ENCODE assay signal across 23 cellular contexts in genomic region chr6:46312657-46313056, GRCh38.
DNase-seq lines count a peak whose midpoint lies in the region; ATAC-seq and TF ChIP-seq lines count a peak whose summit lies in the region.
"Had no signal": no experiment of that assay in that cellular context is flagged by ENCODE, and none has a peak within 500 bp of the region (broad histone marks: within the 10 kb centered on the region; RNA-seq: fewer than 3 reads in every experiment).

No MANE protein-coding gene starts in this region.

- no peak for TF ChIP-seq EP300 in gastroesophageal sphincter (IDR thresholded peaks at IDR 0.05)

- WGBS in gastroesophageal sphincter (ENCODE audit: low coverage in 1 of 2), 2 donors = 79 to 86% methylated on average over 3 of the region's 3 CpGs
- WGBS in testis, 2 donors = 70 to 81% methylated on average over 3 of the region's 3 CpGs

- H3K36me3 ChIP-seq in adipocyte (ENCODE audit: control insufficient read depth, insufficient read depth, low read length, severe bottlenecking) = no peaks in the 10 kb centered on the region
- H3K36me3 ChIP-seq in gastroesophageal sphincter = no peaks in the 10 kb centered on the region
- H3K36me3 ChIP-seq in testis (ENCODE audit: low read depth, missing control alignments) = no peaks in the 10 kb centered on the region
- H3K36me3 ChIP-seq: MG63 had no signal

- H3K9me3 ChIP-seq in adipocyte (ENCODE audit: control insufficient read depth, low read length) (no peaks in the 10 kb centered on the region), gastroesophageal sphincter (no peaks in the 10 kb centered on the region), testis (no peaks in the 10 kb centered on the region)
- H3K9me3 ChIP-seq: Caco-2, MG63 had no signal

- TF ChIP-seq POLR2A in gastroesophageal sphincter (IDR thresholded peaks at IDR 0.05) (no peak), testis (IDR thresholded peaks at IDR 0.05) (no peak)

- POLR2A ChIA-PET in WTC11 (lab: Charles Lee) = no interaction called here

- peak; percentile 24 for DNase-seq in AG10803 (ENCODE audit: low read depth)
- no peak for DNase-seq in adipocyte (ENCODE audit: low read depth)
- DNase-seq in sciatic nerve (ENCODE audit: low spot score) = no peak
- no peak for DNase-seq in testis
- no peak for DNase-seq in WTC11 (ENCODE audit: low spot score)
- DNase-seq in activated naive CD8-positive, alpha-beta T cell treated with anti-CD3 and anti-CD28 coated beads for 36 hours = no peak
- DNase-seq: Caco-2; CD8-positive, alpha-beta T cell; GOT3; IMR-90; KG1; MG63; NCI-H2029; NCI-H446 treated with DMSO at 0.1 percent for 48 hours; NCI-H526; NCI-H82; RPMI8226; SHP77 treated with DMSO at 0.1 percent for 48 hours had no signal

- H3K27me3 Mint-ChIP-seq in WTC11 (ENCODE audit: low read depth) = no peaks in the 10 kb centered on the region
- H3K27me3 Mint-ChIP-seq in activated naive CD8-positive, alpha-beta T cell treated with anti-CD3 and anti-CD28 coated beads for 36 hours = peaks cover 4% of the 10 kb centered on the region

- no peak for TF ChIP-seq CTCF in AG10803 (conservative IDR thresholded peaks at IDR 0.05; ENCODE audit: low read length)
- TF ChIP-seq CTCF in gastroesophageal sphincter (IDR thresholded peaks at IDR 0.05) = no peak
- TF ChIP-seq CTCF in testis (IDR thresholded peaks at IDR 0.05) = no peak
- no peak for TF ChIP-seq CTCF in WTC11 (IDR thresholded peaks at IDR 0.05)

- ATAC-seq in gastroesophageal sphincter (peak; percentile 43), sciatic nerve (peak; percentile 55), WTC11 (no peak)
- ATAC-seq: CD8-positive, alpha-beta T cell; GM12878; HCT116 had no signal

- no peak overlapping the region for H3K4me3 Mint-ChIP-seq in WTC11
- no peak overlapping the region for H3K4me3 Mint-ChIP-seq in activated naive CD8-positive, alpha-beta T cell treated with anti-CD3 and anti-CD28 coated beads for 36 hours
- H3K4me3 Mint-ChIP-seq: B cell; CD8-positive, alpha-beta T cell had no signal

- H3K27me3 ChIP-seq in adipocyte (replicated peaks; ENCODE audit: control insufficient read depth, insufficient read depth, low read length) (no peaks in the 10 kb centered on the region), gastroesophageal sphincter (no peaks in the 10 kb centered on the region), testis (no peaks in the 10 kb centered on the region)
- H3K27me3 ChIP-seq: MG63 had no signal

- H3K4me3 ChIP-seq in AG10803 (ENCODE audit: low read length) (no peak overlapping the region), adipocyte (ENCODE audit: low read length) (no peak overlapping the region), gastroesophageal sphincter (no peak overlapping the region), testis (no peak overlapping the region)
- H3K4me3 ChIP-seq: GM12878, MG63 had no signal

- CTCF ChIA-PET in WTC11 (lab: Charles Lee) = no interaction called here

- peaks cover 8% of the 10 kb centered on the region for H3K4me1 Mint-ChIP-seq in WTC11
- H3K4me1 Mint-ChIP-seq in activated naive CD8-positive, alpha-beta T cell treated with anti-CD3 and anti-CD28 coated beads for 36 hours = peaks cover 5% of the 10 kb centered on the region
- H3K4me1 Mint-ChIP-seq: B cell had no signal

- peaks cover 5% of the 10 kb centered on the region; the same call in 1 of the 2 replicates for H3K9me3 Mint-ChIP-seq in WTC11
- H3K9me3 Mint-ChIP-seq in activated naive CD8-positive, alpha-beta T cell treated with anti-CD3 and anti-CD28 coated beads for 36 hours = no peaks in the 10 kb centered on the region
- H3K9me3 Mint-ChIP-seq: CD8-positive, alpha-beta T cell had no signal

- no peaks in the 10 kb centered on the region for H3K36me3 Mint-ChIP-seq in WTC11
- H3K36me3 Mint-ChIP-seq in activated naive CD8-positive, alpha-beta T cell treated with anti-CD3 and anti-CD28 coated beads for 36 hours = no peaks in the 10 kb centered on the region
- H3K36me3 Mint-ChIP-seq: CD8-positive, alpha-beta T cell had no signal

- H3K4me1 ChIP-seq in adipocyte (ENCODE audit: control insufficient read depth, insufficient read depth, low read length) (peaks cover 54% of the 10 kb centered on the region), gastroesophageal sphincter (peaks cover 0 to 26% (median 0%) of the 10 kb centered on the region in 3 donors), testis (no peaks in the 10 kb centered on the region)
- H3K4me1 ChIP-seq: Caco-2 had no signal

- no peak overlapping the region for H3K27ac Mint-ChIP-seq in WTC11
- H3K27ac Mint-ChIP-seq in activated naive CD8-positive, alpha-beta T cell treated with anti-CD3 and anti-CD28 coated beads for 36 hours = no peak overlapping the region
- H3K27ac Mint-ChIP-seq: B cell; CD8-positive, alpha-beta T cell had no signal

- peak overlapping the region; percentile 64 for H3K9ac ChIP-seq in adipocyte (ENCODE audit: low read length)

- no peak overlapping the region for H3K27ac ChIP-seq in gastroesophageal sphincter
- H3K27ac ChIP-seq in testis = peak overlapping the region in 1 of 2 donors; percentile 7
- H3K27ac ChIP-seq: C4-2B had no signal

- intact Hi-C loops in sciatic nerve (cut with DNase I) = no loop called here
- intact Hi-C loops in testis (cut with DNase I; ENCODE audit: low total_unique reads) = no loop called here

TF ChIP-seq in WTC11, 78 proteins besides CTCF, POLR2A, EP300 and RAD21:
- no peak for TF ChIP-seq ZNF219 (CRISPR knock-in tag; IDR thresholded peaks at IDR 0.05; ENCODE audit: borderline replicate concordance)
- no peak for TF ChIP-seq CDX4 (CRISPR knock-in tag; IDR thresholded peaks at IDR 0.05; ENCODE audit: borderline replicate concordance)
- no peak for TF ChIP-seq MLX (CRISPR knock-in tag; IDR thresholded peaks at IDR 0.05)
- TF ChIP-seq GABPB1 (CRISPR knock-in tag; IDR thresholded peaks at IDR 0.05) = no peak
- TF ChIP-seq ATF3 (CRISPR knock-in tag; conservative IDR thresholded peaks at IDR 0.05) = no peak
- TF ChIP-seq ARID4B (CRISPR knock-in tag; IDR thresholded peaks at IDR 0.05; ENCODE audit: borderline replicate concordance) = no peak
